ENCODE assay signal across 27 cellular contexts in genomic region chr1:44544960-44545359, GRCh38.
DNase-seq lines count a peak whose midpoint lies in the region; ATAC-seq and TF ChIP-seq lines count a peak whose summit lies in the region.
"Had no signal": no experiment of that assay in that cellular context is flagged by ENCODE, and none has a peak within 500 bp of the region (broad histone marks: within the 10 kb centered on the region; RNA-seq: fewer than 3 reads in every experiment).

No MANE protein-coding gene starts in this region.

- intact Hi-C loops in dorsolateral prefrontal cortex (cut with DNase I) (no loop called here), upper lobe of right lung (cut with DNase I) (no loop called here)

- no peak for ATAC-seq in upper lobe of right lung
- no peak for ATAC-seq in GM18873 (IDR thresholded peaks at IDR 0.05; ENCODE audit: low FRiP score, unreplicated experiment)
- ATAC-seq: A549; CD8-positive, alpha-beta T cell had no signal

- DNase-seq in dorsolateral prefrontal cortex = peak in 1 of 10 donors; percentile 47
- DNase-seq in upper lobe of right lung = peak; percentile 23
- DNase-seq in kidney tubule cell (ENCODE audit: low spot score) = no peak
- DNase-seq in GOT3 (lab: John Stamatoyannopoulos, UW) = no peak
- DNase-seq: Caco-2; CD8-positive, alpha-beta T cell; DMS 273 treated with DMSO at 0.1 percent for 48 hours; DMS79; GF-D8; H7; HFFc6; IMR-90; KG1; MG63; NCI-H1105 treated with DMSO at 0.1 percent for 48 hours; NCI-H146; NCI-H2029; NCI-H446; NCI-H524 treated with DMSO at 0.1 percent for 48 hours; NCI-H774; Right ventricle myocardium superior; RPMI8226 had no signal

- H3K27me3 ChIP-seq in dorsolateral prefrontal cortex = no peaks in the 10 kb centered on the region
- no peaks in the 10 kb centered on the region for H3K27me3 ChIP-seq in layer of hippocampus (ENCODE audit: control insufficient read depth, insufficient read depth, low read length)
- peaks cover 11% of the 10 kb centered on the region for H3K27me3 ChIP-seq in upper lobe of right lung
- H3K27me3 ChIP-seq: MG63 had no signal

- CTCF ChIA-PET in HEK293 (lab: Yijun Ruan, JAX) = no interaction called here

- H3K27ac ChIP-seq in HEK293 (ENCODE audit: extremely low read depth, low read depth, low read length) = no peak overlapping the region
- H3K27ac ChIP-seq in dorsolateral prefrontal cortex = peak overlapping the region in 58 of 59 donors; percentile 3 to 100 (median 93)
- peak overlapping the region; percentile 5 for H3K27ac ChIP-seq in layer of hippocampus (ENCODE audit: low read depth, low read length)
- no peak overlapping the region for H3K27ac ChIP-seq in upper lobe of right lung
- H3K27ac ChIP-seq: A549, C4-2B had no signal

- H3K4me1 ChIP-seq in HEK293 (ENCODE audit: control insufficient read depth, insufficient read depth, low read length) = no peaks in the 10 kb centered on the region
- H3K4me1 ChIP-seq in upper lobe of right lung = no peaks in the 10 kb centered on the region
- H3K4me1 ChIP-seq: A549, Caco-2 had no signal

- POLR2A ChIA-PET in HEK293 (lab: Yijun Ruan, JAX) = no interaction called here

- no peaks in the 10 kb centered on the region for H3K36me3 ChIP-seq in HEK293 (ENCODE audit: control insufficient read depth in 2 of 2, insufficient read depth in 1 of 2, low read length in 2 of 2)
- no peaks in the 10 kb centered on the region for H3K36me3 ChIP-seq in upper lobe of right lung
- H3K36me3 ChIP-seq: MG63 had no signal

- H3K9me3 ChIP-seq in HEK293 (ENCODE audit: control insufficient read depth, insufficient read depth, low read depth, low read length) (no peaks in the 10 kb centered on the region), upper lobe of right lung (no peaks in the 10 kb centered on the region)
- H3K9me3 ChIP-seq: A549, Caco-2, MG63 had no signal

- H3K4me3 ChIP-seq in HEK293 (ENCODE audit: low read depth, low read length) (no peak overlapping the region), dorsolateral prefrontal cortex (no peak overlapping the region), upper lobe of right lung (no peak overlapping the region)
- H3K4me3 ChIP-seq: A549, MG63 had no signal

- TF ChIP-seq CTCF in HEK293 (tag by site-specific recombination; IDR thresholded peaks at IDR 0.05) (no peak), dorsolateral prefrontal cortex (IDR thresholded peaks at IDR 0.05 in 54 of 56, conservative IDR thresholded peaks at IDR 0.05 in 2 of 56; ENCODE audit: low read depth in 1 of 56, partially characterized antibody in 56 of 56) (no peak), upper lobe of right lung (IDR thresholded peaks at IDR 0.05) (no peak)

TF ChIP-seq in HEK293, 187 proteins besides CTCF, POLR2A, EP300 and RAD21:
- TF ChIP-seq ZBTB26 (tag by site-specific recombination; optimal IDR thresholded peaks at IDR 0.05) (no peak), SP7 (tag by site-specific recombination; IDR thresholded peaks at IDR 0.05) (no peak), ZNF629 (tag by site-specific recombination; IDR thresholded peaks at IDR 0.05) (no peak)
- TF ChIP-seq, protein P1, sequence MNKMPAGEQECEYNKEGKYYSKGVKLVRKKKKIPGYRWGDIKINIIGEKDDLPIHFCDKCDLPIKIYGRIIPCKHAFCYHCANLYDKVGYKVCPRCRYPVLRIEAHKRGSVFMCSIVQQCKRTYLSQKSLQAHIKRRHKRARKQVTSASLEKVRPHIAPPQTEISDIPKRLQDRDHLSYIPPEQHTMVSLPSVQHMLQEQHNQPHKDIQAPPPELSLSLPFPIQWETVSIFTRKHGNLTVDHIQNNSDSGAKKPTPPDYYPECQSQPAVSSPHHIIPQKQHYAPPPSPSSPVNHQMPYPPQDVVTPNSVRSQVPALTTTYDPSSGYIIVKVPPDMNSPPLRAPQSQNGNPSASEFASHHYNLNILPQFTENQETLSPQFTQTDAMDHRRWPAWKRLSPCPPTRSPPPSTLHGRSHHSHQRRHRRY (tag by site-specific recombination; IDR thresholded peaks at IDR 0.05) = no peak
- TF ChIP-seq, protein P2, sequence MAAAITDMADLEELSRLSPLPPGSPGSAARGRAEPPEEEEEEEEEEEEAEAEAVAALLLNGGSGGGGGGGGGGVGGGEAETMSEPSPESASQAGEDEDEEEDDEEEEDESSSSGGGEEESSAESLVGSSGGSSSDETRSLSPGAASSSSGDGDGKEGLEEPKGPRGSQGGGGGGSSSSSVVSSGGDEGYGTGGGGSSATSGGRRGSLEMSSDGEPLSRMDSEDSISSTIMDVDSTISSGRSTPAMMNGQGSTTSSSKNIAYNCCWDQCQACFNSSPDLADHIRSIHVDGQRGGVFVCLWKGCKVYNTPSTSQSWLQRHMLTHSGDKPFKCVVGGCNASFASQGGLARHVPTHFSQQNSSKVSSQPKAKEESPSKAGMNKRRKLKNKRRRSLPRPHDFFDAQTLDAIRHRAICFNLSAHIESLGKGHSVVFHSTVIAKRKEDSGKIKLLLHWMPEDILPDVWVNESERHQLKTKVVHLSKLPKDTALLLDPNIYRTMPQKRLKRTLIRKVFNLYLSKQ (tag by site-specific recombination; IDR thresholded peaks at IDR 0.05; ENCODE audit: borderline replicate concordance) = no peak
- TF ChIP-seq, protein P3, sequence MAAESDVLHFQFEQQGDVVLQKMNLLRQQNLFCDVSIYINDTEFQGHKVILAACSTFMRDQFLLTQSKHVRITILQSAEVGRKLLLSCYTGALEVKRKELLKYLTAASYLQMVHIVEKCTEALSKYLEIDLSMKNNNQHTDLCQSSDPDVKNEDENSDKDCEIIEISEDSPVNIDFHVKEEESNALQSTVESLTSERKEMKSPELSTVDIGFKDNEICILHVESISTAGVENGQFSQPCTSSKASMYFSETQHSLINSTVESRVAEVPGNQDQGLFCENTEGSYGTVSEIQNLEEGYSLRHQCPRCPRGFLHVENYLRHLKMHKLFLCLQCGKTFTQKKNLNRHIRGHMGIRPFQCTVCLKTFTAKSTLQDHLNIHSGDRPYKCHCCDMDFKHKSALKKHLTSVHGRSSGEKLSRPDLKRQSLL (tag by site-specific recombination; IDR thresholded peaks at IDR 0.05) = 0 out of 2 replicates have a peak, but pooled peaks have one; percentile 8
TF ChIP-seq in HEK293: peak in this region for 1.

Comparison
In these comparisons a context has a peak if more than half of its experiments do, and no peak if none do; other contexts are left out.
1. H3K27ac ChIP-seq: peak in dorsolateral prefrontal cortex (58 of 59) and layer of hippocampus (single experiment); none in HEK293 (single experiment) and upper lobe of right lung (single experiment).